ENCODE assay signal across 2 cellular contexts in the genomic region with DNA sequence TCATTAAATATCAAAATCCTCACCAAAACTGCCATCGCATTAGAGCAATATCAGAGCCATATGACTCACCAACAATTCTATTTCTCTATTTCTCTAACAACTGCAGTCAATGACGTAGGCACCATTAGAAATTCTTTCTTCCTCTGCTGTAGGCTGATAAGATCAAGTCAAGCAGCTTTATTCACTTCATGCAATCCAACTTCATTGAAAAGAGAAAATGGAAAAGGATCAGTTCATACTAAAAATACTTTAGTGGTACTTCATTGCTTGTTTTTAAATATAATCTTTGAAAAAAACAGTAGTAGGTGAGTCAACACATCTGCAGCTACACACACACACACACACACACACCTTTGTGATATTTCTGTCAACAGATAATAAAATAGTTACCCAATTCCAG.
TF ChIP-seq lines count a peak whose summit lies in the region.

No MANE protein-coding gene starts in this region.

TF ChIP-seq in HEK293, 187 proteins besides CTCF, POLR2A, EP300 and RAD21:
- TF ChIP-seq, protein P1, sequence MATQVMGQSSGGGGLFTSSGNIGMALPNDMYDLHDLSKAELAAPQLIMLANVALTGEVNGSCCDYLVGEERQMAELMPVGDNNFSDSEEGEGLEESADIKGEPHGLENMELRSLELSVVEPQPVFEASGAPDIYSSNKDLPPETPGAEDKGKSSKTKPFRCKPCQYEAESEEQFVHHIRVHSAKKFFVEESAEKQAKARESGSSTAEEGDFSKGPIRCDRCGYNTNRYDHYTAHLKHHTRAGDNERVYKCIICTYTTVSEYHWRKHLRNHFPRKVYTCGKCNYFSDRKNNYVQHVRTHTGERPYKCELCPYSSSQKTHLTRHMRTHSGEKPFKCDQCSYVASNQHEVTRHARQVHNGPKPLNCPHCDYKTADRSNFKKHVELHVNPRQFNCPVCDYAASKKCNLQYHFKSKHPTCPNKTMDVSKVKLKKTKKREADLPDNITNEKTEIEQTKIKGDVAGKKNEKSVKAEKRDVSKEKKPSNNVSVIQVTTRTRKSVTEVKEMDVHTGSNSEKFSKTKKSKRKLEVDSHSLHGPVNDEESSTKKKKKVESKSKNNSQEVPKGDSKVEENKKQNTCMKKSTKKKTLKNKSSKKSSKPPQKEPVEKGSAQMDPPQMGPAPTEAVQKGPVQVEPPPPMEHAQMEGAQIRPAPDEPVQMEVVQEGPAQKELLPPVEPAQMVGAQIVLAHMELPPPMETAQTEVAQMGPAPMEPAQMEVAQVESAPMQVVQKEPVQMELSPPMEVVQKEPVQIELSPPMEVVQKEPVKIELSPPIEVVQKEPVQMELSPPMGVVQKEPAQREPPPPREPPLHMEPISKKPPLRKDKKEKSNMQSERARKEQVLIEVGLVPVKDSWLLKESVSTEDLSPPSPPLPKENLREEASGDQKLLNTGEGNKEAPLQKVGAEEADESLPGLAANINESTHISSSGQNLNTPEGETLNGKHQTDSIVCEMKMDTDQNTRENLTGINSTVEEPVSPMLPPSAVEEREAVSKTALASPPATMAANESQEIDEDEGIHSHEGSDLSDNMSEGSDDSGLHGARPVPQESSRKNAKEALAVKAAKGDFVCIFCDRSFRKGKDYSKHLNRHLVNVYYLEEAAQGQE (tag by site-specific recombination; IDR thresholded peaks at IDR 0.05), result no peak
- TF ChIP-seq, protein P2, sequence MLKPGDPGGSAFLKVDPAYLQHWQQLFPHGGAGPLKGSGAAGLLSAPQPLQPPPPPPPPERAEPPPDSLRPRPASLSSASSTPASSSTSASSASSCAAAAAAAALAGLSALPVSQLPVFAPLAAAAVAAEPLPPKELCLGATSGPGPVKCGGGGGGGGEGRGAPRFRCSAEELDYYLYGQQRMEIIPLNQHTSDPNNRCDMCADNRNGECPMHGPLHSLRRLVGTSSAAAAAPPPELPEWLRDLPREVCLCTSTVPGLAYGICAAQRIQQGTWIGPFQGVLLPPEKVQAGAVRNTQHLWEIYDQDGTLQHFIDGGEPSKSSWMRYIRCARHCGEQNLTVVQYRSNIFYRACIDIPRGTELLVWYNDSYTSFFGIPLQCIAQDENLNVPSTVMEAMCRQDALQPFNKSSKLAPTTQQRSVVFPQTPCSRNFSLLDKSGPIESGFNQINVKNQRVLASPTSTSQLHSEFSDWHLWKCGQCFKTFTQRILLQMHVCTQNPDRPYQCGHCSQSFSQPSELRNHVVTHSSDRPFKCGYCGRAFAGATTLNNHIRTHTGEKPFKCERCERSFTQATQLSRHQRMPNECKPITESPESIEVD (tag by site-specific recombination; IDR thresholded peaks at IDR 0.05), result peak; percentile 34; the same call in 1 of the 2 replicates

TF ChIP-seq in GM23338, 12 proteins besides CTCF, POLR2A, EP300 and RAD21 (continued from another document):
- TF ChIP-seq POLR2AphosphoS5 (IDR thresholded peaks at IDR 0.05; ENCODE audit: low read depth) (no peak), NANOG (IDR thresholded peaks at IDR 0.05; ENCODE audit: borderline replicate concordance) (no peak)
- TF ChIP-seq, protein P3, sequence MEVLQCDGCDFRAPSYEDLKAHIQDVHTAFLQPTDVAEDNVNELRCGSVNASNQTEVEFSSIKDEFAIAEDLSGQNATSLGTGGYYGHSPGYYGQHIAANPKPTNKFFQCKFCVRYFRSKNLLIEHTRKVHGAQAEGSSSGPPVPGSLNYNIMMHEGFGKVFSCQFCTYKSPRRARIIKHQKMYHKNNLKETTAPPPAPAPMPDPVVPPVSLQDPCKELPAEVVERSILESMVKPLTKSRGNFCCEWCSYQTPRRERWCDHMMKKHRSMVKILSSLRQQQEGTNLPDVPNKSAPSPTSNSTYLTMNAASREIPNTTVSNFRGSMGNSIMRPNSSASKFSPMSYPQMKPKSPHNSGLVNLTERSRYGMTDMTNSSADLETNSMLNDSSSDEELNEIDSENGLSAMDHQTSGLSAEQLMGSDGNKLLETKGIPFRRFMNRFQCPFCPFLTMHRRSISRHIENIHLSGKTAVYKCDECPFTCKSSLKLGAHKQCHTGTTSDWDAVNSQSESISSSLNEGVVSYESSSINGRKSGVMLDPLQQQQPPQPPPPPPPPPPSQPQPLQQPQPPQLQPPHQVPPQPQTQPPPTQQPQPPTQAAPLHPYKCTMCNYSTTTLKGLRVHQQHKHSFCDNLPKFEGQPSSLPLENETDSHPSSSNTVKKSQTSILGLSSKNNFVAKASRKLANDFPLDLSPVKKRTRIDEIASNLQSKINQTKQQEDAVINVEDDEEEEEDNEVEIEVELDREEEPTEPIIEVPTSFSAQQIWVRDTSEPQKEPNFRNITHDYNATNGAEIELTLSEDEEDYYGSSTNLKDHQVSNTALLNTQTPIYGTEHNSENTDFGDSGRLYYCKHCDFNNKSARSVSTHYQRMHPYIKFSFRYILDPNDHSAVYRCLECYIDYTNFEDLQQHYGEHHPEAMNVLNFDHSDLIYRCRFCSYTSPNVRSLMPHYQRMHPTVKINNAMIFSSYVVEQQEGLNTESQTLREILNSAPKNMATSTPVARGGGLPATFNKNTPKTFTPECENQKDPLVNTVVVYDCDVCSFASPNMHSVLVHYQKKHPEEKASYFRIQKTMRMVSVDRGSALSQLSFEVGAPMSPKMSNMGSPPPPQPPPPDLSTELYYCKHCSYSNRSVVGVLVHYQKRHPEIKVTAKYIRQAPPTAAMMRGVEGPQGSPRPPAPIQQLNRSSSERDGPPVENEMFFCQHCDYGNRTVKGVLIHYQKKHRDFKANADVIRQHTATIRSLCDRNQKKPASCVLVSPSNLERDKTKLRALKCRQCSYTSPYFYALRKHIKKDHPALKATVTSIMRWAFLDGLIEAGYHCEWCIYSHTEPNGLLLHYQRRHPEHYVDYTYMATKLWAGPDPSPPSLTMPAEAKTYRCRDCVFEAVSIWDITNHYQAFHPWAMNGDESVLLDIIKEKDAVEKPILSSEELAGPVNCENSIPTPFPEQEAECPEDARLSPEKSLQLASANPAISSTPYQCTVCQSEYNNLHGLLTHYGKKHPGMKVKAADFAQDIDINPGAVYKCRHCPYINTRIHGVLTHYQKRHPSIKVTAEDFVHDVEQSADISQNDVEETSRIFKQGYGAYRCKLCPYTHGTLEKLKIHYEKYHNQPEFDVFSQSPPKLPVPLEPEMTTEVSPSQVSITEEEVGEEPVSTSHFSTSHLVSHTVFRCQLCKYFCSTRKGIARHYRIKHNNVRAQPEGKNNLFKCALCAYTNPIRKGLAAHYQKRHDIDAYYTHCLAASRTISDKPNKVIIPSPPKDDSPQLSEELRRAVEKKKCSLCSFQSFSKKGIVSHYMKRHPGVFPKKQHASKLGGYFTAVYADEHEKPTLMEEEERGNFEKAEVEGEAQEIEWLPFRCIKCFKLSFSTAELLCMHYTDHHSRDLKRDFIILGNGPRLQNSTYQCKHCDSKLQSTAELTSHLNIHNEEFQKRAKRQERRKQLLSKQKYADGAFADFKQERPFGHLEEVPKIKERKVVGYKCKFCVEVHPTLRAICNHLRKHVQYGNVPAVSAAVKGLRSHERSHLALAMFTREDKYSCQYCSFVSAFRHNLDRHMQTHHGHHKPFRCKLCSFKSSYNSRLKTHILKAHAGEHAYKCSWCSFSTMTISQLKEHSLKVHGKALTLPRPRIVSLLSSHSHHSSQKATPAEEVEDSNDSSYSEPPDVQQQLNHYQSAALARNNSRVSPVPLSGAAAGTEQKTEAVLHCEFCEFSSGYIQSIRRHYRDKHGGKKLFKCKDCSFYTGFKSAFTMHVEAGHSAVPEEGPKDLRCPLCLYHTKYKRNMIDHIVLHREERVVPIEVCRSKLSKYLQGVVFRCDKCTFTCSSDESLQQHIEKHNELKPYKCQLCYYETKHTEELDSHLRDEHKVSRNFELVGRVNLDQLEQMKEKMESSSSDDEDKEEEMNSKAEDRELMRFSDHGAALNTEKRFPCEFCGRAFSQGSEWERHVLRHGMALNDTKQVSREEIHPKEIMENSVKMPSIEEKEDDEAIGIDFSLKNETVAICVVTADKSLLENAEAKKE (CRISPR knock-in tag; IDR thresholded peaks at IDR 0.05), result no peak
TF ChIP-seq in GM23338: peak in this region for 0.
